Comparison of ENCODE assay signal across 8 cellular contexts in genomic region chr1:81752840-81753239, GRCh38.
"Had no signal": no experiment of that assay in that cellular context is flagged by ENCODE, and none has a peak within 500 bp of the region (broad histone marks: within the 10 kb centered on the region; RNA-seq: fewer than 3 reads in every experiment).

No MANE protein-coding gene starts in this region.

- H3K9me3 Mint-ChIP-seq: GM23338, H9, HFFc6 had no signal

- DNase-seq: GM23248, H7, H9, HCEC 1CT, HFFc6 had no signal

- H3K27ac Mint-ChIP-seq: GM23338, H9, HFFc6 had no signal

- H3K27ac ChIP-seq: GM23248 had no signal

- H3K4me3 Mint-ChIP-seq: GM23338, H9, HFFc6 had no signal

- H3K9me3 ChIP-seq: HAP-1 had no signal

- ATAC-seq: GM23338, HCT116 had no signal

- H3K4me1 ChIP-seq: HAP-1 had no signal

- H3K4me3 ChIP-seq: GM23248, GM23338, HAP-1 had no signal

- H3K36me3 ChIP-seq: HAP-1 had no signal
